1 cellular context compared by ENCODE assay signal in genomic region chr17:82458130-82458884, GRCh38.
TF ChIP-seq lines count a peak whose summit lies in the region.

Gene NARF, plus strand, starts transcription at chr17:82458741. Its CDS starts 63 bp downstream, at chr17:82458804.

TF ChIP-seq in HepG2, 621 proteins besides CTCF, POLR2A, EP300 and RAD21 (continued from another document and continues in another):
- TF ChIP-seq, protein P1, sequence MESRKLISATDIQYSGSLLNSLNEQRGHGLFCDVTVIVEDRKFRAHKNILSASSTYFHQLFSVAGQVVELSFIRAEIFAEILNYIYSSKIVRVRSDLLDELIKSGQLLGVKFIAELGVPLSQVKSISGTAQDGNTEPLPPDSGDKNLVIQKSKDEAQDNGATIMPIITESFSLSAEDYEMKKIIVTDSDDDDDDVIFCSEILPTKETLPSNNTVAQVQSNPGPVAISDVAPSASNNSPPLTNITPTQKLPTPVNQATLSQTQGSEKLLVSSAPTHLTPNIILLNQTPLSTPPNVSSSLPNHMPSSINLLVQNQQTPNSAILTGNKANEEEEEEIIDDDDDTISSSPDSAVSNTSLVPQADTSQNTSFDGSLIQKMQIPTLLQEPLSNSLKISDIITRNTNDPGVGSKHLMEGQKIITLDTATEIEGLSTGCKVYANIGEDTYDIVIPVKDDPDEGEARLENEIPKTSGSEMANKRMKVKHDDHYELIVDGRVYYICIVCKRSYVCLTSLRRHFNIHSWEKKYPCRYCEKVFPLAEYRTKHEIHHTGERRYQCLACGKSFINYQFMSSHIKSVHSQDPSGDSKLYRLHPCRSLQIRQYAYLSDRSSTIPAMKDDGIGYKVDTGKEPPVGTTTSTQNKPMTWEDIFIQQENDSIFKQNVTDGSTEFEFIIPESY (CRISPR knock-in tag; IDR thresholded peaks at IDR 0.05): 0 out of 2 replicates have a peak, but pooled peaks have one; percentile 3
- TF ChIP-seq ZNF121 (CRISPR knock-in tag; IDR thresholded peaks at IDR 0.05): peak; percentile 70; the same call in 1 of the 2 replicates
- 0 out of 2 replicates have a peak, but pooled peaks have one; percentile 10 for TF ChIP-seq ZNF263 (CRISPR knock-in tag; IDR thresholded peaks at IDR 0.05)
- TF ChIP-seq SNAI1 (CRISPR knock-in tag; IDR thresholded peaks at IDR 0.05; ENCODE audit: borderline replicate concordance): no peak
- peak; percentile 88 for TF ChIP-seq MAX (IDR thresholded peaks at IDR 0.05)
- no peak for TF ChIP-seq ZNF737 (CRISPR knock-in tag; IDR thresholded peaks at IDR 0.05; ENCODE audit: borderline replicate concordance)
- TF ChIP-seq EEA1 (CRISPR knock-in tag; IDR thresholded peaks at IDR 0.05; ENCODE audit: borderline replicate concordance): no peak
- TF ChIP-seq KLF12 (CRISPR knock-in tag; IDR thresholded peaks at IDR 0.05; ENCODE audit: borderline replicate concordance): peak; percentile 76; the same call in 1 of the 2 replicates
- peak; percentile 98 for TF ChIP-seq SP4 (CRISPR knock-in tag; IDR thresholded peaks at IDR 0.05)
- peak; percentile 94 for TF ChIP-seq ZMAT3 (CRISPR knock-in tag; conservative IDR thresholded peaks at IDR 0.05)
- peak; percentile 87 for TF ChIP-seq POGK (CRISPR knock-in tag; conservative IDR thresholded peaks at IDR 0.05)
- 0 out of 2 replicates have a peak, but pooled peaks have one; percentile 27 for TF ChIP-seq MTF1 (CRISPR knock-in tag; IDR thresholded peaks at IDR 0.05)
- TF ChIP-seq NFYC (CRISPR knock-in tag; IDR thresholded peaks at IDR 0.05): peak; percentile 96
- no peak for TF ChIP-seq AFF4 (CRISPR knock-in tag; IDR thresholded peaks at IDR 0.05)
- no peak for TF ChIP-seq ZNF33A (CRISPR knock-in tag; IDR thresholded peaks at IDR 0.05; ENCODE audit: borderline replicate concordance)
- TF ChIP-seq, protein P2, sequence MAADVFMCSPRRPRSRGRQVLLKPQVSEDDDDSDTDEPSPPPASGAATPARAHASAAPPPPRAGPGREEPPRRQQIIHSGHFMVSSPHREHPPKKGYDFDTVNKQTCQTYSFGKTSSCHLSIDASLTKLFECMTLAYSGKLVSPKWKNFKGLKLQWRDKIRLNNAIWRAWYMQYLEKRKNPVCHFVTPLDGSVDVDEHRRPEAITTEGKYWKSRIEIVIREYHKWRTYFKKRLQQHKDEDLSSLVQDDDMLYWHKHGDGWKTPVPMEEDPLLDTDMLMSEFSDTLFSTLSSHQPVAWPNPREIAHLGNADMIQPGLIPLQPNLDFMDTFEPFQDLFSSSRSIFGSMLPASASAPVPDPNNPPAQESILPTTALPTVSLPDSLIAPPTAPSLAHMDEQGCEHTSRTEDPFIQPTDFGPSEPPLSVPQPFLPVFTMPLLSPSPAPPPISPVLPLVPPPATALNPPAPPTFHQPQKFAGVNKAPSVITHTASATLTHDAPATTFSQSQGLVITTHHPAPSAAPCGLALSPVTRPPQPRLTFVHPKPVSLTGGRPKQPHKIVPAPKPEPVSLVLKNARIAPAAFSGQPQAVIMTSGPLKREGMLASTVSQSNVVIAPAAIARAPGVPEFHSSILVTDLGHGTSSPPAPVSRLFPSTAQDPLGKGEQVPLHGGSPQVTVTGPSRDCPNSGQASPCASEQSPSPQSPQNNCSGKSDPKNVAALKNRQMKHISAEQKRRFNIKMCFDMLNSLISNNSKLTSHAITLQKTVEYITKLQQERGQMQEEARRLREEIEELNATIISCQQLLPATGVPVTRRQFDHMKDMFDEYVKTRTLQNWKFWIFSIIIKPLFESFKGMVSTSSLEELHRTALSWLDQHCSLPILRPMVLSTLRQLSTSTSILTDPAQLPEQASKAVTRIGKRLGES (CRISPR knock-in tag; IDR thresholded peaks at IDR 0.05; ENCODE audit: borderline replicate concordance): 0 out of 2 replicates have a peak, but pooled peaks have one; percentile 50
- TF ChIP-seq ZNF225 (CRISPR knock-in tag; IDR thresholded peaks at IDR 0.05): no peak
- TF ChIP-seq ZNF503 (CRISPR knock-in tag; IDR thresholded peaks at IDR 0.05): no peak; the same call in 1 of the 2 replicates
- TF ChIP-seq SP1 (IDR thresholded peaks at IDR 0.05): peak; percentile 53; the same call in 1 of the 2 replicates
- peak; percentile 93 for TF ChIP-seq SP1 (CRISPR knock-in tag; IDR thresholded peaks at IDR 0.05)
- TF ChIP-seq ZNF383 (CRISPR knock-in tag; IDR thresholded peaks at IDR 0.05; ENCODE audit: borderline replicate concordance): peak; percentile 80; the same call in 1 of the 2 replicates
- no peak for TF ChIP-seq NFIC (IDR thresholded peaks at IDR 0.05; ENCODE audit: low read length)
- TF ChIP-seq HNRNPK (IDR thresholded peaks at IDR 0.05; ENCODE audit: low read depth, low read length, poor library complexity, severe bottlenecking): peak; percentile 49
- peak; percentile 79 for TF ChIP-seq ZBTB7B (CRISPR knock-in tag; IDR thresholded peaks at IDR 0.05)
- TF ChIP-seq CERS6 (CRISPR knock-in tag; IDR thresholded peaks at IDR 0.05): peak; percentile 72; the same call in 1 of the 2 replicates
- TF ChIP-seq SETDB1 (CRISPR knock-in tag; IDR thresholded peaks at IDR 0.05; ENCODE audit: borderline replicate concordance): no peak
- TF ChIP-seq ELF4 (CRISPR knock-in tag; IDR thresholded peaks at IDR 0.05; ENCODE audit: borderline replicate concordance): peak; percentile 96
- peak; percentile 30; the same call in 1 of the 2 replicates for TF ChIP-seq MIXL1 (CRISPR knock-in tag; IDR thresholded peaks at IDR 0.05)
- TF ChIP-seq, protein P3, sequence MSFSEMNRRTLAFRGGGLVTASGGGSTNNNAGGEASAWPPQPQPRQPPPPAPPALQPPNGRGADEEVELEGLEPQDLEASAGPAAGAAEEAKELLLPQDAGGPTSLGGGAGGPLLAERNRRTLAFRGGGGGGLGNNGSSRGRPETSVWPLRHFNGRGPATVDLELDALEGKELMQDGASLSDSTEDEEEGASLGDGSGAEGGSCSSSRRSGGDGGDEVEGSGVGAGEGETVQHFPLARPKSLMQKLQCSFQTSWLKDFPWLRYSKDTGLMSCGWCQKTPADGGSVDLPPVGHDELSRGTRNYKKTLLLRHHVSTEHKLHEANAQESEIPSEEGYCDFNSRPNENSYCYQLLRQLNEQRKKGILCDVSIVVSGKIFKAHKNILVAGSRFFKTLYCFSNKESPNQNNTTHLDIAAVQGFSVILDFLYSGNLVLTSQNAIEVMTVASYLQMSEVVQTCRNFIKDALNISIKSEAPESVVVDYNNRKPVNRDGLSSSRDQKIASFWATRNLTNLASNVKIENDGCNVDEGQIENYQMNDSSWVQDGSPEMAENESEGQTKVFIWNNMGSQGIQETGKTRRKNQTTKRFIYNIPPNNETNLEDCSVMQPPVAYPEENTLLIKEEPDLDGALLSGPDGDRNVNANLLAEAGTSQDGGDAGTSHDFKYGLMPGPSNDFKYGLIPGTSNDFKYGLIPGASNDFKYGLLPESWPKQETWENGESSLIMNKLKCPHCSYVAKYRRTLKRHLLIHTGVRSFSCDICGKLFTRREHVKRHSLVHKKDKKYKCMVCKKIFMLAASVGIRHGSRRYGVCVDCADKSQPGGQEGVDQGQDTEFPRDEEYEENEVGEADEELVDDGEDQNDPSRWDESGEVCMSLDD (CRISPR knock-in tag; IDR thresholded peaks at IDR 0.05; ENCODE audit: borderline replicate concordance): peak; percentile 42; the same call in 1 of the 2 replicates
- TF ChIP-seq THAP8 (CRISPR knock-in tag; IDR thresholded peaks at IDR 0.05; ENCODE audit: borderline replicate concordance): no peak
- TF ChIP-seq ZSCAN25 (CRISPR knock-in tag; IDR thresholded peaks at IDR 0.05): no peak
- TF ChIP-seq POGZ (CRISPR knock-in tag; IDR thresholded peaks at IDR 0.05): peak; percentile 75
- TF ChIP-seq XBP1 (CRISPR knock-in tag; IDR thresholded peaks at IDR 0.05): no peak
- peak; percentile 83 for TF ChIP-seq ZNF792 (CRISPR knock-in tag; IDR thresholded peaks at IDR 0.05)
- TF ChIP-seq ZNF616 (CRISPR knock-in tag; IDR thresholded peaks at IDR 0.05; ENCODE audit: low read depth): peak; percentile 40; the same call in 1 of the 2 replicates
- TF ChIP-seq TIGD3 (CRISPR knock-in tag; IDR thresholded peaks at IDR 0.05; ENCODE audit: borderline replicate concordance): no peak
- no peak; the same call in 1 of the 2 replicates for TF ChIP-seq RORA (CRISPR knock-in tag; IDR thresholded peaks at IDR 0.05)
- TF ChIP-seq ZNF335 (CRISPR knock-in tag; IDR thresholded peaks at IDR 0.05): no peak; the same call in 1 of the 2 replicates
- TF ChIP-seq ETV6 (CRISPR knock-in tag; conservative IDR thresholded peaks at IDR 0.05): no peak; the same call in 1 of the 2 replicates
- no peak for TF ChIP-seq ONECUT2 (CRISPR knock-in tag; IDR thresholded peaks at IDR 0.05)
- TF ChIP-seq E2F1 (CRISPR knock-in tag; IDR thresholded peaks at IDR 0.05): peak; percentile 87
